ENCODE assay signal across 19 cellular contexts in genomic region chr22:32448980-32449379, GRCh38. TPM values are rescaled to one million over a fixed set of nuclear protein-coding genes. Genes with fewer than 3 reads are reported as not detected.
A peak's percentile ranks its signal among the peaks of the same experiment; 100 is the strongest.
DNase-seq lines count a peak whose midpoint lies in the region; ATAC-seq, FAIRE-seq and TF ChIP-seq lines count a peak whose summit lies in the region.
"Had no signal": no experiment of that assay in that cellular context is flagged by ENCODE, and none has a peak within 500 bp of the region (broad histone marks: within the 10 kb centered on the region; RNA-seq: fewer than 3 reads in every experiment).

No MANE protein-coding gene starts in this region.

- H3K27ac ChIP-seq in mammary epithelial cell (ENCODE audit: insufficient read depth, low read depth, low read length) (no peak overlapping the region), small intestine (ENCODE audit: low read depth in 1 of 2, low read length in 1 of 2) (no peak overlapping the region)
- H3K27ac ChIP-seq: A549; BLaER1 treated with 17β-estradiol and CSF1 and Interleukin-3, amounts not matched to agents 10 nM and 100 nM had no signal

- H3K4me1 ChIP-seq in mammary epithelial cell (ENCODE audit: insufficient read depth, low read length): no peaks in the 10 kb centered on the region
- no peaks in the 10 kb centered on the region for H3K4me1 ChIP-seq in small intestine (ENCODE audit: control insufficient read depth in 2 of 2, insufficient read depth in 1 of 2, low read depth in 1 of 2, low read length in 1 of 2)
- H3K4me1 ChIP-seq: A549; BLaER1 treated with 17β-estradiol and CSF1 and Interleukin-3, amounts not matched to agents 10 nM and 100 nM had no signal

- no peak overlapping the region for H2AFZ ChIP-seq in mammary epithelial cell (ENCODE audit: low read depth, low read length)

- DNase-seq in NCI-H510A treated with DMSO at 0.1 percent for 48 hours (lab: John Stamatoyannopoulos, UW) (peak; percentile 2), NCI-H510A (lab: John Stamatoyannopoulos, UW) (no peak), NCI-H1105 treated with DMSO at 0.1 percent for 48 hours (lab: John Stamatoyannopoulos, UW) (peak; percentile 62), mammary epithelial cell (peak; percentile 48), small intestine (peak; percentile 13)
- DNase-seq: EL, KBM-7, MM.1S, NCI-H2081, SHP77, SK-N-SH, T-helper 1 cell had no signal

- H3K36me3 ChIP-seq in mammary epithelial cell (ENCODE audit: insufficient read depth, low read length) (no peaks in the 10 kb centered on the region), small intestine (ENCODE audit: control insufficient read depth in 2 of 2, insufficient read depth in 2 of 2, low read length in 2 of 2) (no peaks in the 10 kb centered on the region)
- H3K36me3 ChIP-seq: BLaER1 treated with 17β-estradiol and CSF1 and Interleukin-3, amounts not matched to agents 10 nM and 100 nM had no signal

- in situ Hi-C loops in mammary epithelial cell (cut with MboI; ENCODE audit: low sequenced_read_pairs in 2 of 2): loop anchor here in 1 of 2 donors (10.0 kb wide), 1 partner anchor 344 kb away; no protein-coding TSS in a partner anchor

- 58% methylated on average over 4 of the region's 4 CpGs for WGBS in mammary epithelial cell (ENCODE audit: low coverage, missing lambda C conversion rate)
- 17 to 52% (median 27%) methylated on average over 4 of the region's 4 CpGs for WGBS in small intestine, 3 donors

- H3K4me3 ChIP-seq in mammary epithelial cell (replicated peaks in 1 of 3; ENCODE audit: insufficient read depth in 1 of 3, low read depth in 2 of 3, low read length in 3 of 3) (no peak overlapping the region), small intestine (ENCODE audit: low read depth in 1 of 2, low read length in 2 of 2) (no peak overlapping the region)
- H3K4me3 ChIP-seq: A549; BLaER1 treated with 17β-estradiol and CSF1 and Interleukin-3, amounts not matched to agents 10 nM and 100 nM had no signal

- dilution Hi-C loops in mammary epithelial cell (cut with HindIII; ENCODE audit: low sequenced_read_pairs): no loop called here

- no peak for FAIRE-seq in small intestine (lab: Jason Lieb, UNC)
- FAIRE-seq: A549, H1, RCC 7860 had no signal

- no peak overlapping the region for H3K9ac ChIP-seq in mammary epithelial cell (ENCODE audit: insufficient read depth, low read length)
- H3K9ac ChIP-seq: BLaER1 treated with 17β-estradiol and CSF1 and Interleukin-3, amounts not matched to agents 10 nM and 100 nM; SK-N-SH had no signal

- CTCF ChIA-PET in mammary epithelial cell (lab: Charles Lee; ENCODE audit: low non-redundant PET): no interaction called here

- ATAC-seq in HG02610 (IDR thresholded peaks at IDR 0.05; ENCODE audit: unreplicated experiment): no peak
- ATAC-seq in HG02623 (IDR thresholded peaks at IDR 0.05; ENCODE audit: unreplicated experiment): no peak
- ATAC-seq in GM18520 (IDR thresholded peaks at IDR 0.05; ENCODE audit: unreplicated experiment): no peak
- ATAC-seq: A549 had no signal

- no peak for TF ChIP-seq CTCF in mammary epithelial cell (conservative IDR thresholded peaks at IDR 0.05 in 1 of 2, IDR thresholded peaks at IDR 0.05 in 1 of 2; ENCODE audit: extremely low read depth in 1 of 2, insufficient read depth in 1 of 2, low read depth in 1 of 2, low read length in 2 of 2)

- H3K9me3 ChIP-seq in mammary epithelial cell (replicated peaks; ENCODE audit: insufficient read depth, low read length): no peaks in the 10 kb centered on the region
- H3K9me3 ChIP-seq in small intestine (ENCODE audit: control insufficient read depth, low read depth): no peaks in the 10 kb centered on the region
- H3K9me3 ChIP-seq: A549; BLaER1 treated with 17β-estradiol and CSF1 and Interleukin-3, amounts not matched to agents 10 nM and 100 nM; SK-N-SH had no signal

- no peaks in the 10 kb centered on the region for H3K79me2 ChIP-seq in mammary epithelial cell (ENCODE audit: insufficient read depth, low read length)

- BruUV-seq in mammary epithelial cell (replicated peaks; lab: Mats Ljungman, UMichigan): no TSS peak

- no peak overlapping the region for H3K4me2 ChIP-seq in mammary epithelial cell (ENCODE audit: insufficient read depth, low read depth, low read length)
- H3K4me2 ChIP-seq: BLaER1 treated with 17β-estradiol and CSF1 and Interleukin-3, amounts not matched to agents 10 nM and 100 nM; SK-N-SH had no signal

- no peaks in the 10 kb centered on the region for H4K20me1 ChIP-seq in mammary epithelial cell (ENCODE audit: insufficient read depth, low read length)
- H4K20me1 ChIP-seq: BLaER1 treated with 17β-estradiol and CSF1 and Interleukin-3, amounts not matched to agents 10 nM and 100 nM had no signal

- H3K27me3 ChIP-seq in mammary epithelial cell (ENCODE audit: insufficient read depth, low read length) (no peaks in the 10 kb centered on the region), small intestine (ENCODE audit: control insufficient read depth in 2 of 2, insufficient read depth in 2 of 2, low read length in 2 of 2) (no peaks in the 10 kb centered on the region)
- H3K27me3 ChIP-seq: BLaER1 treated with 17β-estradiol and CSF1 and Interleukin-3, amounts not matched to agents 10 nM and 100 nM had no signal

- intact Hi-C loops in mammary epithelial cell (cut with micrococcal nuclease): loop anchor here (10.0 kb wide), 1 partner anchor 344 kb away; no protein-coding TSS in a partner anchor

RNA-seq across cellular contexts. Expression of gene BPIFC, which starts 15.3 kb away (rescaled TPM):
- total RNA-seq in mammary epithelial cell: not detected
- not detected for polyA plus RNA-seq in mammary epithelial cell
- polyA minus RNA-seq in mammary epithelial cell: not detected
- polyA plus RNA-seq in small intestine: not detected
- total RNA-seq: H1 had no signal
- polyA plus RNA-seq: A549, H1, SK-N-SH had no signal

RNA-seq across cellular contexts. Expression of gene FBXO7, which starts 25.6 kb away (rescaled TPM):
- 10 to 100 TPM; 67.2 to 69.0 TPM for total RNA-seq in mammary epithelial cell
- polyA plus RNA-seq in mammary epithelial cell (93.7 TPM), small intestine (100 to 1,000 TPM in 1 of 3 donors, 10 to 100 TPM in 2; 61.6 to 100 (median 79.4) TPM)
- polyA minus RNA-seq in mammary epithelial cell: 90.6 TPM

RNA-seq across cellular contexts. Expression of gene RTCB, which starts 36.9 kb away (rescaled TPM):
- 10 to 100 TPM; 75.8 to 84.7 TPM for total RNA-seq in mammary epithelial cell
- polyA plus RNA-seq in mammary epithelial cell: 104 TPM
- 57.1 TPM for polyA minus RNA-seq in mammary epithelial cell
- 100 to 1,000 TPM; 104 to 206 (median 141) TPM for polyA plus RNA-seq in small intestine
